ENCODE assay signal across 1 cellular context in the genomic region with DNA sequence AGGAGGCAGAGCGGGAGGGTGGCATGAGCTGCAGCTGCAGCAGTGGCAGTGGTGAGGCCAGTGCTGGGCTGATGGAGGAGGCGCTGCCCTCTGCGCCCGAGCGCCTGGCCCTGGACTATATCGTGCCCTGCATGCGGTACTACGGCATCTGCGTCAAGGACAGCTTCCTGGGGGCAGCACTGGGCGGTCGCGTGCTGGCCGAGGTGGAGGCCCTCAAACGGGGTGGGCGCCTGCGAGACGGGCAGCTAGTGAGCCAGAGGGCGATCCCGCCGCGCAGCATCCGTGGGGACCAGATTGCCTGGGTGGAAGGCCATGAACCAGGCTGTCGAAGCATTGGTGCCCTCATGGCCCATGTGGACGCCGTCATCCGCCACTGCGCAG.
TF ChIP-seq lines count a peak whose summit lies in the region.

No MANE protein-coding gene starts in this region.

TF ChIP-seq in HepG2, 621 proteins besides CTCF, POLR2A, EP300 and RAD21:
- TF ChIP-seq ZHX1 (CRISPR knock-in tag; IDR thresholded peaks at IDR 0.05; ENCODE audit: low read depth): 0 out of 2 replicates have a peak, but pooled peaks have one; percentile 26
- no peak for TF ChIP-seq ZNF484 (CRISPR knock-in tag; IDR thresholded peaks at IDR 0.05; ENCODE audit: borderline replicate concordance, low read depth)
- peak; percentile 71 for TF ChIP-seq RBFOX2 (IDR thresholded peaks at IDR 0.05; ENCODE audit: low read depth, low read length)
- no peak for TF ChIP-seq IKZF4 (CRISPR knock-in tag; IDR thresholded peaks at IDR 0.05; ENCODE audit: borderline replicate concordance, low read depth, not compliant biosample characterization)
- TF ChIP-seq MIXL1 (CRISPR knock-in tag; IDR thresholded peaks at IDR 0.05): no peak
- TF ChIP-seq AGO2 (optimal IDR thresholded peaks at IDR 0.05; ENCODE audit: low read depth, low read length): peak; percentile 66
